ENCODE assay signal across 8 cellular contexts in the genomic region with DNA sequence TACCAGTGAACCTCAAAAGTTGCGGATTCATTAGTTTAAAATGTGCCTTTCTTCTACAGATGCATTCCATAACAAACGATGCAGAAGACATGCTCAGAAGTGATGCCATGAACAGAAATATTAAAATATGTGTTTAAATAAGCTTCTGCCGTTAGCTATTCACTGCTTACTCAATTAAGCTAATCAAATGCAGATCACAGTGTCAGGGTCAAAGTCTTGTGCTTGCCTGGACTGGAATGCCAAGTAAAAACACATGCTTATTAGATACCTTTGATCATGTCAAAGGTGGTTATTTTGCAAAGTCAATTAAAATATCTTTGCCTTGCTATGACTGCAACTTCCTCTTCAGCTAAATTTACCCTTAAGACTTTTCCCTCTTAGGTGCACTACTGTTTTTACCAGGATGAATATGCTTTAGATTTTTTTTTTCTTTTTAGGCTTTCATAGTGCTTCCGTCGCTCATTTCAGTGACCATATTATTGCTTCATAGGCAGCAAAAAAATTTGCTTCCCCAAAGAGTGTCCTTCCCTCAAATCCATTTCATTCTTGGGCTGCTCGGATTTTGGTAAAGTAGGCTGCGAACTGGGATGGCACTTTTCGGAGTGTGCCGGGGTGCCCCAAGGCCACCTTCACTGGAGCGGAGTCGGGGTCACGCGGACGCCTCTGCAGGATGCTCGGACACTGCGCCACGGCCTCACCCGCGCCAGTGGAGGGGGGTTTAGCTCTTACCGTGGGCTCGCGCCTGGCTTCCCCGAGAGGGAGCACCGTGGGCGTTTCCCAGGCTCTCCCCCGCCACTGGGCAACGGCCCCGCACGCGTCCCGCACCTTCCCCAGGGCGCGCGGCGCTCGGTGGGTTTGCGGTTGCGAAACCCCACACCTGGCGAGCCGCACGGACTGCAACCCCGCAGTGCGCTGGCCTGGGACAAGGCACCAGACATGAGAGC. TPM values are rescaled to one million over a fixed set of nuclear protein-coding genes. Genes with fewer than 3 reads are reported as not detected.
DNase-seq lines count a peak whose midpoint lies in the region; ATAC-seq and TF ChIP-seq lines count a peak whose summit lies in the region.

No MANE protein-coding gene starts in this region.

- peak overlapping the region; percentile 83 for H3K9ac ChIP-seq in KMS-11

- no peak for TF ChIP-seq CTCF in KMS-11 (conservative IDR thresholded peaks at IDR 0.05; ENCODE audit: low read depth, low read length)
- no peak for TF ChIP-seq CTCF in psoas muscle (IDR thresholded peaks at IDR 0.05)

- no peak overlapping the region for H3K4me3 ChIP-seq in KMS-11 (IDR thresholded peaks at IDR 0.05; ENCODE audit: insufficient read depth, low read depth, low read length)
- H3K4me3 ChIP-seq in psoas muscle, result peak overlapping the region; percentile 97

- H4K20me1 ChIP-seq in KMS-11 (ENCODE audit: insufficient read depth), result no peaks in the 10 kb centered on the region

- H3K27me3 Mint-ChIP-seq in activated naive CD4-positive, alpha-beta T cell treated with anti-CD3 and anti-CD28 coated beads, Interleukin-2, amount 10 ng/mL, durations not matched to agents 7 days and 5 days, result peaks cover 18% of the 10 kb centered on the region

- H3K79me2 ChIP-seq in KMS-11 (ENCODE audit: insufficient read depth, low read depth), result no peaks in the 10 kb centered on the region

- H3K4me2 ChIP-seq in KMS-11, result peak overlapping the region; percentile 71

- intact Hi-C loops in left cardiac atrium (cut with DNase I) (no loop called here), psoas muscle (cut with DNase I) (no loop called here)

- ATAC-seq in left cardiac atrium (peak; percentile 79 to 86), psoas muscle (peak; percentile 53 to 82 (median 78)), HG03095 (IDR thresholded peaks at IDR 0.05; ENCODE audit: unreplicated experiment) (no peak)

- H3K36me3 ChIP-seq in KMS-11 (ENCODE audit: insufficient read depth) (no peaks in the 10 kb centered on the region), psoas muscle (ENCODE audit: insufficient read depth in 1 of 2, low read depth in 1 of 2) (no peaks in the 10 kb centered on the region)

- H3K27ac ChIP-seq in KMS-11 (no peak overlapping the region), psoas muscle (peak overlapping the region; percentile 80)

- H3K36me3 Mint-ChIP-seq in activated naive CD4-positive, alpha-beta T cell treated with anti-CD3 and anti-CD28 coated beads, Interleukin-2, amount 10 ng/mL, durations not matched to agents 7 days and 5 days, result no peaks in the 10 kb centered on the region

- CTCF ChIA-PET in activated naive CD4-positive, alpha-beta T cell treated with anti-CD3 and anti-CD28 coated beads, Interleukin-2, amount 10 ng/mL, durations not matched to agents 7 days and 5 days (lab: Charles Lee), result interaction anchor here (1.3 to 1.5 kb wide), 2 partner anchors 36 to 219 kb away, joined by 3 to 6 read pairs; no protein-coding TSS in a partner anchor

- H3K9me3 ChIP-seq in psoas muscle, result no peaks in the 10 kb centered on the region

- peaks cover 20% of the 10 kb centered on the region for H3K4me1 ChIP-seq in KMS-11 (ENCODE audit: low read depth, poor library complexity, severe bottlenecking)
- peaks cover 10% of the 10 kb centered on the region for H3K4me1 ChIP-seq in psoas muscle

- no peaks in the 10 kb centered on the region for H3K9me3 Mint-ChIP-seq in activated naive CD4-positive, alpha-beta T cell treated with anti-CD3 and anti-CD28 coated beads, Interleukin-2, amount 10 ng/mL, durations not matched to agents 7 days and 5 days

- peak overlapping the region; percentile 94 for H2AFZ ChIP-seq in KMS-11 (ENCODE audit: low read depth)

- H3K4me1 Mint-ChIP-seq in activated naive CD4-positive, alpha-beta T cell treated with anti-CD3 and anti-CD28 coated beads, Interleukin-2, amount 10 ng/mL, durations not matched to agents 7 days and 5 days, result peaks cover 12% of the 10 kb centered on the region

- H3K27me3 ChIP-seq in KMS-11 (ENCODE audit: insufficient read depth, low read depth), result no peaks in the 10 kb centered on the region
- no peaks in the 10 kb centered on the region for H3K27me3 ChIP-seq in psoas muscle (ENCODE audit: insufficient read depth in 3 of 3, low read length in 2 of 3)

- peak overlapping the region; percentile 84 for H3K4me3 Mint-ChIP-seq in activated naive CD4-positive, alpha-beta T cell treated with anti-CD3 and anti-CD28 coated beads, Interleukin-2, amount 10 ng/mL, durations not matched to agents 7 days and 5 days

- H3K27ac Mint-ChIP-seq in activated naive CD4-positive, alpha-beta T cell treated with anti-CD3 and anti-CD28 coated beads, Interleukin-2, amount 10 ng/mL, durations not matched to agents 7 days and 5 days, result peak overlapping the region; percentile 73

- WGBS in psoas muscle, 3 donors, result 5 to 9% (median 5%) methylated on average over 38 to 43 of the region's 43 CpGs

- peak; percentile 26 to 47 for DNase-seq in stimulated activated CD4-positive, alpha-beta T cell treated with anti-CD3 and anti-CD28 coated beads, Interleukin-2, amount 100 ng/mL, for 24 hours
- no peak for DNase-seq in stimulated activated CD4-positive, alpha-beta T cell treated with anti-CD3 and anti-CD28 coated beads, Interleukin-15, amount 100 ng/mL, for 24 hours
- no peak for DNase-seq in activated naive CD4-positive, alpha-beta T cell treated with anti-CD3 and anti-CD28 coated beads, Interleukin-2, amount 10 ng/mL, durations not matched to agents 7 days and 5 days
- peak; percentile 56 for DNase-seq in left cardiac atrium
- peak; percentile 44 to 66 for DNase-seq in psoas muscle
- no peak for DNase-seq in NCI-H446 (lab: John Stamatoyannopoulos, UW)

RNA-seq across cellular contexts. Expression of a gene that starts 0.7 kb away (rescaled TPM):
- 10 to 100 TPM; 17.1 to 19.1 TPM for total RNA-seq in left cardiac atrium
- 10 to 100 TPM; 13.0 to 20.8 (median 15.5) TPM for total RNA-seq in psoas muscle
- 10 to 100 TPM in 2 of 3 donors, 1 to 10 TPM in 1; 9.8 to 18.3 (median 11.4) TPM for polyA plus RNA-seq in psoas muscle

RNA-seq across cellular contexts. Expression of a gene that starts 19.0 kb away (rescaled TPM):
- total RNA-seq in left cardiac atrium (10 to 100 TPM; 32.1 to 49.2 TPM), psoas muscle (10 to 100 TPM; 31.5 to 45.6 (median 39.0) TPM)
- polyA plus RNA-seq in psoas muscle, result 10 to 100 TPM in 2 of 3 donors, 1 to 10 TPM in 1; 8.2 to 24.9 (median 12.1) TPM

Comparison
In these comparisons a context has a peak if more than half of its experiments do, and no peak if none do; other contexts are left out.
1. DNase-seq: peak in stimulated activated CD4-positive, alpha-beta T cell treated with anti-CD3 and anti-CD28 coated beads, Interleukin-2, amount 100 ng/mL, for 24 hours (2 of 2), left cardiac atrium (single experiment) and psoas muscle (2 of 2); none in stimulated activated CD4-positive, alpha-beta T cell treated with anti-CD3 and anti-CD28 coated beads, Interleukin-15, amount 100 ng/mL, for 24 hours (single experiment), activated naive CD4-positive, alpha-beta T cell treated with anti-CD3 and anti-CD28 coated beads, Interleukin-2, amount 10 ng/mL, durations not matched to agents 7 days and 5 days (single experiment) and NCI-H446 (0 of 2).